Comparison of ENCODE assay signal across 8 cellular contexts in genomic region chr7:43758861-43759683, GRCh38. TPM values are rescaled to one million over a fixed set of nuclear protein-coding genes. Genes with fewer than 3 reads are reported as not detected.
DNase-seq lines count a peak whose midpoint lies in the region; ATAC-seq, FAIRE-seq and TF ChIP-seq lines count a peak whose summit lies in the region.

No MANE protein-coding gene starts in this region.

- H3K4me3 ChIP-seq in AG09309 (ENCODE audit: control insufficient read depth, low read depth, low read length): peak overlapping the region; percentile 60
- H3K4me3 ChIP-seq in pancreas: peak overlapping the region; percentile 77 to 90 (median 82)

- H3K27me3 Mint-ChIP-seq in activated naive CD4-positive, alpha-beta T cell treated with anti-CD3 and anti-CD28 coated beads for 36 hours (ENCODE audit: low read depth): no peaks in the 10 kb centered on the region

- peak overlapping the region; percentile 70 for H3K4me3 Mint-ChIP-seq in activated naive CD4-positive, alpha-beta T cell treated with anti-CD3 and anti-CD28 coated beads for 36 hours

- TF ChIP-seq CTCF in AG09309 (IDR thresholded peaks at IDR 0.05; ENCODE audit: control insufficient read depth, insufficient read depth, low read depth, low read length, missing control alignments) (no peak), pancreas (IDR thresholded peaks at IDR 0.05) (no peak)

- H3K27ac ChIP-seq in pancreas: peak overlapping the region in 3 of 4 donors; percentile 60 to 71 (median 65)

- 5 to 7% methylated on average over 50 to 51 of the region's 51 CpGs for WGBS in pancreas, 2 donors

- FAIRE-seq in pancreas (lab: Jason Lieb, UNC): no peak

- peak; percentile 36 for ATAC-seq in GM18519 (IDR thresholded peaks at IDR 0.05; ENCODE audit: low FRiP score, unreplicated experiment)
- peak; percentile 45 for ATAC-seq in HG02973 (IDR thresholded peaks at IDR 0.05; ENCODE audit: unreplicated experiment)
- peak; percentile 75 to 87 (median 80) for ATAC-seq in pancreas

- H3K36me3 ChIP-seq in pancreas: no peaks in the 10 kb centered on the region

- no peak for DNase-seq in AG09309 (ENCODE audit: low read depth)
- peak; percentile 34 for DNase-seq in RKO (ENCODE audit: low spot score)
- peak; percentile 51 for DNase-seq in activated naive CD4-positive, alpha-beta T cell treated with anti-CD3 and anti-CD28 coated beads for 36 hours
- peak in 32 of 42 donors; percentile 4 to 63 (median 28) for DNase-seq in head of caudate nucleus
- DNase-seq in pancreas: peak in 5 of 6 donors; percentile 18 to 72 (median 34)
- no peak for DNase-seq in amniotic stem cell (lab: John Stamatoyannopoulos, UW)

- intact Hi-C loops in activated naive CD4-positive, alpha-beta T cell treated with anti-CD3 and anti-CD28 coated beads for 36 hours (cut with micrococcal nuclease): loop anchor here (1.0 to 5.0 kb wide), 2 partner anchors 30 to 73 kb away; partner anchors contain the start of gene COA1
- intact Hi-C loops in head of caudate nucleus (cut with DNase I) (no loop called here), pancreas (cut with DNase I) (no loop called here)

- H3K9me3 Mint-ChIP-seq in activated naive CD4-positive, alpha-beta T cell treated with anti-CD3 and anti-CD28 coated beads for 36 hours: no peaks in the 10 kb centered on the region

- H3K9me3 ChIP-seq in pancreas: no peaks in the 10 kb centered on the region

- CTCF ChIA-PET in activated naive CD4-positive, alpha-beta T cell treated with anti-CD3 and anti-CD28 coated beads for 36 hours (lab: Charles Lee): interaction anchor here (0.7 to 2.6 kb wide), 9 partner anchors 29 to 177 kb away, joined by 3 to 14 read pairs (median 4); partner anchors contain the start of genes COA1 and STK17A

- no peaks in the 10 kb centered on the region for H3K36me3 Mint-ChIP-seq in activated naive CD4-positive, alpha-beta T cell treated with anti-CD3 and anti-CD28 coated beads for 36 hours (ENCODE audit: low read depth)

- peaks cover 48% of the 10 kb centered on the region for H3K4me1 Mint-ChIP-seq in activated naive CD4-positive, alpha-beta T cell treated with anti-CD3 and anti-CD28 coated beads for 36 hours (ENCODE audit: low read depth)

- peaks cover 0 to 11% (median 6%) of the 10 kb centered on the region in 3 donors for H3K4me1 ChIP-seq in pancreas

- H3K27ac Mint-ChIP-seq in activated naive CD4-positive, alpha-beta T cell treated with anti-CD3 and anti-CD28 coated beads for 36 hours: no peak overlapping the region

- no peaks in the 10 kb centered on the region for H3K27me3 ChIP-seq in pancreas

RNA-seq across cellular contexts. Expression of gene BLVRA, which starts 0.6 kb away (rescaled TPM):
- total RNA-seq in activated naive CD4-positive, alpha-beta T cell treated with anti-CD3 and anti-CD28 coated beads for 36 hours: 10 to 100 TPM; 26.6 to 28.9 TPM
- 10 to 100 TPM; 12.4 to 21.3 (median 15.4) TPM for total RNA-seq in pancreas
- polyA plus RNA-seq in pancreas: 10 to 100 TPM; 19.0 to 31.6 TPM

RNA-seq across cellular contexts. Expression of gene COA1, which starts 29.7 kb away (rescaled TPM):
- total RNA-seq in activated naive CD4-positive, alpha-beta T cell treated with anti-CD3 and anti-CD28 coated beads for 36 hours: 10 to 100 TPM; 85.9 to 87.2 TPM
- 10 to 100 TPM; 24.6 to 33.2 (median 27.1) TPM for total RNA-seq in pancreas
- polyA plus RNA-seq in pancreas: 10 to 100 TPM; 25.7 to 34.4 TPM

Comparison
In these comparisons a context has a peak if more than half of its experiments do, and no peak if none do; other contexts are left out.
1. DNase-seq: peak in RKO (single experiment), activated naive CD4-positive, alpha-beta T cell treated with anti-CD3 and anti-CD28 coated beads for 36 hours (single experiment), head of caudate nucleus (32 of 42) and pancreas (5 of 6); none in AG09309 (single experiment) and amniotic stem cell (single experiment).
2. Peak in every context shown above with its lines, with median percentiles within 50 percentile points of each other: ATAC-seq.